8 cellular contexts compared by ENCODE assay signal in genomic region chr14:50823051-50823762, GRCh38. TPM values are rescaled to one million over a fixed set of nuclear protein-coding genes. Genes with fewer than 3 reads are reported as not detected.
DNase-seq lines count a peak whose midpoint lies in the region; ATAC-seq and TF ChIP-seq lines count a peak whose summit lies in the region.

No MANE protein-coding gene starts in this region.

- in situ Hi-C loops in ACHN (cut with HindIII; ENCODE audit: low pct_ligation_motif_present, low pct_unique_long_range_greater_than_20kb, low sequenced_read_pairs): no loop called here

- TF ChIP-seq CTCF in GM12865 (IDR thresholded peaks at IDR 0.05; ENCODE audit: insufficient read depth, low read depth, low read length, missing control alignments) (no peak), Peyer's patch (IDR thresholded peaks at IDR 0.05) (no peak), right atrium auricular region (IDR thresholded peaks at IDR 0.05) (no peak)

- no peak for TF ChIP-seq POLR2A in Peyer's patch (IDR thresholded peaks at IDR 0.05)

- H3K36me3 ChIP-seq in Peyer's patch (no peaks in the 10 kb centered on the region), right atrium auricular region (no peaks in the 10 kb centered on the region)

- H3K4me1 ChIP-seq in Peyer's patch (peaks cover 0 to 22% (median 16%) of the 10 kb centered on the region in 4 donors), right atrium auricular region (peaks cover 0 to 47% of the 10 kb centered on the region in 2 donors)

- DNase-seq in GM12865 (ENCODE audit: low read depth): peak; percentile 64
- peak in 1 of 3 donors; percentile 22 for DNase-seq in Peyer's patch
- no peak for DNase-seq in right atrium auricular region (ENCODE audit: low spot score)
- no peak for DNase-seq in activated effector memory CD4-positive, alpha-beta T cell treated with Interleukin-2 at 50 U/mL for 16 hours
- DNase-seq in A172 (ENCODE audit: low spot score): no peak
- no peak for DNase-seq in germinal center (ENCODE audit: low spot score)
- no peak for DNase-seq in ACHN

- H3K4me3 ChIP-seq in GM12865 (ENCODE audit: low read depth, low read length): peak overlapping the region; percentile 46
- peak overlapping the region in 1 of 4 donors; percentile 15 for H3K4me3 ChIP-seq in Peyer's patch
- H3K4me3 ChIP-seq in right atrium auricular region: no peak overlapping the region

- no peaks in the 10 kb centered on the region for H3K27me3 ChIP-seq in Peyer's patch
- H3K27me3 ChIP-seq in right atrium auricular region: no peaks in the 10 kb centered on the region

- ATAC-seq in GM21737 (IDR thresholded peaks at IDR 0.05; ENCODE audit: unreplicated experiment): peak; percentile 4

- no peaks in the 10 kb centered on the region for H3K9me3 ChIP-seq in Peyer's patch
- no peaks in the 10 kb centered on the region for H3K9me3 ChIP-seq in right atrium auricular region

- H3K27ac ChIP-seq in Peyer's patch: peak overlapping the region; percentile 37 to 79 (median 59)
- peak overlapping the region; percentile 18 to 19 for H3K27ac ChIP-seq in right atrium auricular region

RNA-seq across cellular contexts. Expression of gene NIN, which starts 7.8 kb away (rescaled TPM):
- 100 to 1,000 TPM in 1 of 4 donors, 10 to 100 TPM in 3; 13.8 to 151 (median 21.5) TPM for total RNA-seq in Peyer's patch
- total RNA-seq in right atrium auricular region: 10 to 100 TPM; 30.1 to 49.7 TPM
- total RNA-seq in A172 (2014; rRNA removed; shearing (Covaris generic)): 17.7 and 19.2 TPM in 2 replicates

RNA-seq across cellular contexts. Expression of gene ABHD12B, which starts 48.6 kb away (rescaled TPM):
- not detected for total RNA-seq in Peyer's patch
- total RNA-seq in right atrium auricular region: under 1 TPM in 1 of 2 donors, not detected in 1; 0.83 TPM
- total RNA-seq in A172 (2014; rRNA removed; shearing (Covaris generic)): not detected in 2 replicates
